In the genomic region with DNA sequence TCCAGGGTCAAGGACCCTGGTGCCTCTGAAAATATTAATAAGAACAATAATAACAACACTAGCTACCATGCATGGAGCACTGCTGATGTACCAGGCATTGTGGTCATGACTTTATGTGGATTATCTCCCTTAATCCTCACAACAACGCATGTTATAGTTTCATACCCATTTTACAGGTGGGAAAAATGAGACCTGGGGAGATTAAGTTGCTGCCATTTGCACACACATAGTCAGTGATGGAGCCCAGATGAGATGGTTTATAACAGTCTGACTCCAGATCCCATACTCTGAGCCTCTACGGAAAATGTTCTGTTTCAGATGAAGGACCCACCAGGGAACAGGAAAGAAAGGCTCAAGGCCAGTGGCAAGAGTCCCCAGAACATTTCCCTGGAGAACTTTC, we compare ENCODE assay signal across 20 cellular contexts.
"Had no signal": no experiment of that assay in that cellular context is flagged by ENCODE, and none has a peak within 500 bp of the region (broad histone marks: within the 10 kb centered on the region; RNA-seq: fewer than 3 reads in every experiment).

No MANE protein-coding gene starts in this region.

- H3K4me3 Mint-ChIP-seq: nephron; stimulated activated naive CD8-positive, alpha-beta T cell treated with anti-CD3 and anti-CD28 coated beads, Interleukin-15, Interleukin-2, amounts not matched to agents 100 ng/mL and 50 ng/mL, for 24 hours had no signal

- H3K27me3 ChIP-seq: dorsolateral prefrontal cortex, left lung, transverse colon had no signal

- H3K4me1 Mint-ChIP-seq: nephron had no signal

- H3K27ac ChIP-seq: psoas muscle, thoracic aorta, transverse colon had no signal

- H3K9me3 ChIP-seq: left lung, psoas muscle, thoracic aorta, transverse colon had no signal

- DNase-seq: central memory CD4-positive, alpha-beta T cell; dorsolateral prefrontal cortex; effector CD8-positive, alpha-beta T cell; foreskin melanocyte; hypothalamus; kidney glomerular epithelial cell; left lung; mesenchymal stem cell; midbrain; psoas muscle; retina; stimulated activated CD4-positive, alpha-beta T cell treated with anti-CD3 and anti-CD28 coated beads, Interleukin-2, amount 100 ng/mL, for 48 hours; transverse colon had no signal

- H3K27ac Mint-ChIP-seq: nephron; stimulated activated naive CD8-positive, alpha-beta T cell treated with anti-CD3 and anti-CD28 coated beads, Interleukin-15, Interleukin-2, amounts not matched to agents 100 ng/mL and 50 ng/mL, for 24 hours had no signal

- H3K4me3 ChIP-seq: coronary artery, dorsolateral prefrontal cortex, left lung, lung, psoas muscle, smooth muscle cell, thoracic aorta, transverse colon had no signal

- H3K36me3 ChIP-seq: left lung, thoracic aorta, transverse colon had no signal

- H3K4me2 ChIP-seq: smooth muscle cell had no signal

- H3K9me3 Mint-ChIP-seq: naive B cell; stimulated activated naive CD8-positive, alpha-beta T cell treated with anti-CD3 and anti-CD28 coated beads, Interleukin-15, Interleukin-2, amounts not matched to agents 100 ng/mL and 50 ng/mL, for 24 hours had no signal

- H3K36me3 Mint-ChIP-seq: naive B cell had no signal
